ENCODE assay signal across 8 cellular contexts in the genomic region with DNA sequence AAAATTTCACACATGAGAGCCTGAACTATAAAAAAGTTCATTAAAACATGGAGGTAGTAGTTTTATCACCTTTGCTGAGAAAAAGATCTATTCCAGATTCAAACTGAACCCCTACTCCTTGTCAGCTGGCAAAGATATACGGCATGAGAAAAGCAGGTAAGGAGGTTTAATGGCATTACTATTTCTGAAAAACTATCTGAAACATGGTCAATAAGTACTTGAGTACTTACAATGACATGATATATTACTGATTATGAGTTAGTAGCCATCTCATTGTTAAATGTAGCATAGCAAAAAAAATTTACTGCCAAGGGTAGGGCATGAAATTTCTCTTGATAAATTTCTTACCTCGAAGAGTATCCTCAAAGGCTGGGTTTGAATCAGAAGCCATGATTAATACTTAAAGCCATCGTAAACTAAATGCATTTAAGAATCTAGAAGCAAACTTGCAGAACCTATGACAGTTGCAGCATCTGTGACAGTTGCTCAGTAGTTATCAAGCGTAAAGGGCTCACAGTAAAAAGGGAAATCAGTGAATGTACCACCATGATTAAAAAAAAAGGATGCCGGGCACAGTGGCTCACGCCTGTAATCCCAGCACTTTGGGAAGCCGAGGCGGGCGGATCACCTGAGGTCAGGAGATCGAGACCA. TPM values are rescaled to one million over a fixed set of nuclear protein-coding genes. Genes with fewer than 3 reads are reported as not detected.
DNase-seq lines count a peak whose midpoint lies in the region; ATAC-seq and TF ChIP-seq lines count a peak whose summit lies in the region.

No MANE protein-coding gene starts in this region.

- POLR2A ChIA-PET in IMR-90 (lab: Charles Lee; ENCODE audit: unreplicated experiment) = interaction anchor here (0.6 to 0.7 kb wide), 3 partner anchors 53 to 1143 kb away, joined by 6 to 14 read pairs (median 7); no protein-coding TSS in a partner anchor

- 0 out of 2 replicates have a peak, but pooled peaks cover 4% of the 10 kb centered on the region for H3K9me1 ChIP-seq in IMR-90 (ENCODE audit: insufficient read depth, low read length)

- no TSS peak for BruUV-seq in IMR-90 (replicated peaks; lab: Mats Ljungman, UMichigan)

- no peak for TF ChIP-seq RAD21 in IMR-90 (IDR thresholded peaks at IDR 0.05; ENCODE audit: low read length)

- H3K36me3 Mint-ChIP-seq in natural killer cell treated with Interleukin-12 subunit alpha and Interleukin-12 subunit beta and Interleukin-15 and Interleukin-18, amount 100 ng/mL, for 72 hours = peaks cover 15% of the 10 kb centered on the region

- intact Hi-C loops in IMR-90 (cut with micrococcal nuclease) = no loop called here

- no peak overlapping the region; a peak in 1 of 4 replicates for H4K8ac ChIP-seq in IMR-90 (ENCODE audit: low read depth in 2 of 2, low read length in 2 of 2)

- TF ChIP-seq CTCF in IMR-90 (conservative IDR thresholded peaks at IDR 0.05; ENCODE audit: low read depth, low read length) = no peak

- CTCF ChIA-PET in IMR-90 (lab: Yijun Ruan, JAX) = interaction anchor here (0.7 kb wide), 1 partner anchor 129 kb away, joined by 9 read pairs; no protein-coding TSS in a partner anchor

- H3K27me3 ChIP-seq in BLaER1 (no peaks in the 10 kb centered on the region), IMR-90 (ENCODE audit: control insufficient read depth, insufficient read depth, low read length) (no peaks in the 10 kb centered on the region)

- H3K36me3 ChIP-seq in BLaER1 (peaks cover 10% of the 10 kb centered on the region; the same call in 1 of the 2 replicates), IMR-90 (ENCODE audit: control insufficient read depth, insufficient read depth, low read length) (peaks cover 5% of the 10 kb centered on the region; the same call in 1 of the 2 replicates)

- H2AFZ ChIP-seq in IMR-90 (replicated peaks; ENCODE audit: low read length, poor library complexity) = no peak overlapping the region

- no peak overlapping the region for H2BK15ac ChIP-seq in IMR-90 (ENCODE audit: low read depth, low read length)

- H3K27ac ChIP-seq in BLaER1 (no peak overlapping the region), IMR-90 (ENCODE audit: insufficient read depth, low read length) (no peak overlapping the region)

- 59% methylated on average over 3 of the region's 10 CpGs; no CpG with 5 or more reads in 1 of the 2 experiments for WGBS in IMR-90 (ENCODE audit: extremely low coverage in 2 of 2, insufficient read length in 1 of 2), 2 experiments

- H3K4me1 ChIP-seq in BLaER1 (no peaks in the 10 kb centered on the region), IMR-90 (ENCODE audit: control insufficient read depth, insufficient read depth, low read length) (peaks cover 1% of the 10 kb centered on the region; the same call in 1 of the 2 replicates)

- no peak overlapping the region for H3K9ac ChIP-seq in BLaER1
- H3K9ac ChIP-seq in IMR-90 (ENCODE audit: low read depth, low read length) = no peak overlapping the region

- H3K14ac ChIP-seq in IMR-90 (replicated peaks; ENCODE audit: low read depth, low read length) = no peak overlapping the region

- H4K20me1 ChIP-seq in BLaER1 = no peaks in the 10 kb centered on the region
- H4K20me1 ChIP-seq in IMR-90 (ENCODE audit: insufficient read depth, low read length) = no peaks in the 10 kb centered on the region

- no peak overlapping the region for H2BK120ac ChIP-seq in IMR-90 (ENCODE audit: low read depth, low read length)

- no peak overlapping the region for H2AK5ac ChIP-seq in IMR-90 (ENCODE audit: low read depth, low read length)

- no peak overlapping the region for H3K18ac ChIP-seq in IMR-90 (ENCODE audit: low read depth, low read length)

- H3K9me3 ChIP-seq in BLaER1 = no peaks in the 10 kb centered on the region
- no peaks in the 10 kb centered on the region for H3K9me3 ChIP-seq in IMR-90 (ENCODE audit: control insufficient read depth, insufficient read depth, low read length)

- H3K4me2 ChIP-seq in BLaER1 = peak overlapping the region; percentile 26; the same call in 1 of the 2 replicates
- H3K4me2 ChIP-seq in IMR-90 (ENCODE audit: low read depth, low read length) = peak overlapping the region; percentile 39; the same call in 1 of the 2 replicates

- no peaks in the 10 kb centered on the region for H3K27me3 Mint-ChIP-seq in natural killer cell treated with Interleukin-12 subunit alpha and Interleukin-12 subunit beta and Interleukin-15 and Interleukin-18, amount 100 ng/mL, for 72 hours

- peak overlapping the region; percentile 82 for H3K4me3 Mint-ChIP-seq in natural killer cell treated with Interleukin-12 subunit alpha and Interleukin-12 subunit beta and Interleukin-15 and Interleukin-18, amount 100 ng/mL, for 72 hours

- dilution Hi-C loops in IMR-90 (cut with HindIII; ENCODE audit: low sequenced_read_pairs, unreplicated experiment) = no loop called here

- H2BK5ac ChIP-seq in IMR-90 (ENCODE audit: low read depth, low read length, poor library complexity, severe bottlenecking) = no peak overlapping the region

- H3K4me1 Mint-ChIP-seq in natural killer cell treated with Interleukin-12 subunit alpha and Interleukin-12 subunit beta and Interleukin-15 and Interleukin-18, amount 100 ng/mL, for 72 hours (ENCODE audit: low read depth in 2 of 2) = peaks cover 4 to 12% of the 10 kb centered on the region in 2 donors

- H2BK20ac ChIP-seq in IMR-90 (ENCODE audit: low read depth, low read length) = no peak overlapping the region

- in situ Hi-C loops in IMR-90 (cut with MboI; ENCODE audit: low sequenced_read_pairs) = no loop called here

- H2AK9ac ChIP-seq in IMR-90 (replicated peaks; ENCODE audit: low read depth, low read length, poor library complexity) = no peak overlapping the region

- H3K56ac ChIP-seq in IMR-90 (ENCODE audit: extremely low read depth, insufficient read depth, low read length) = peak overlapping the region; percentile 16; the same call in 1 of the 2 replicates

- H4K5ac ChIP-seq in IMR-90 (ENCODE audit: low read depth, low read length) = no peak overlapping the region

- peak overlapping the region; percentile 56 to 77 for H3K27ac Mint-ChIP-seq in natural killer cell treated with Interleukin-12 subunit alpha and Interleukin-12 subunit beta and Interleukin-15 and Interleukin-18, amount 100 ng/mL, for 72 hours

- peaks cover 6 to 21% of the 10 kb centered on the region in 2 experiments; a peak in 3 of 4 replicates for H3K79me1 ChIP-seq in IMR-90 (ENCODE audit: low read depth in 1 of 2, low read length in 2 of 2)

- ATAC-seq in IMR-90 (ENCODE audit: low read depth) (no peak), HG02981 (IDR thresholded peaks at IDR 0.05; ENCODE audit: unreplicated experiment) (no peak), HG03280 (IDR thresholded peaks at IDR 0.05; ENCODE audit: unreplicated experiment) (no peak)
- no peak for ATAC-seq in natural killer cell treated with Interleukin-12 subunit alpha and Interleukin-12 subunit beta and Interleukin-15 and Interleukin-18, amount 100 ng/mL, for 72 hours

- H3K4me3 ChIP-seq in BLaER1 (no peak overlapping the region), IMR-90 (ENCODE audit: insufficient read depth, low read depth, low read length) (peak overlapping the region; percentile 11; the same call in 1 of the 2 replicates)

- no peak overlapping the region for H3K4ac ChIP-seq in IMR-90 (ENCODE audit: low read depth, low read length)

- no peak for TF ChIP-seq POLR2A in IMR-90 (IDR thresholded peaks at IDR 0.05; ENCODE audit: low read depth, low read length)

- DNase-seq in IMR-90 (no peak), cerebellar cortex (ENCODE audit: low spot score) (peak; percentile 18), ureter (ENCODE audit: low spot score) (no peak)
- DNase-seq in natural killer cell treated with Interleukin-12 subunit alpha and Interleukin-12 subunit beta and Interleukin-15 and Interleukin-18, amount 100 ng/mL, for 72 hours (ENCODE audit: low spot score) = no peak
- DNase-seq in stimulated activated CD4-positive, alpha-beta T cell treated with anti-CD3 and anti-CD28 coated beads, Interleukin-4, amount 100 ng/mL, for 24 hours = no peak

- no peak overlapping the region for H4K91ac ChIP-seq in IMR-90 (ENCODE audit: insufficient read depth, low read depth, low read length)

- H3K23ac ChIP-seq in IMR-90 (ENCODE audit: low read depth, low read length) = no peak overlapping the region

- H3K9me3 Mint-ChIP-seq in natural killer cell treated with Interleukin-12 subunit alpha and Interleukin-12 subunit beta and Interleukin-15 and Interleukin-18, amount 100 ng/mL, for 72 hours = no peaks in the 10 kb centered on the region

TF ChIP-seq in IMR-90, 13 proteins besides CTCF, POLR2A, EP300 and RAD21 (continues in another document):
- no peak for TF ChIP-seq MXI1 (IDR thresholded peaks at IDR 0.05; ENCODE audit: borderline replicate concordance, low read depth, low read length)
- TF ChIP-seq SMC3 (IDR thresholded peaks at IDR 0.05; ENCODE audit: low read depth, low read length) = no peak
- no peak for TF ChIP-seq RFX5 (IDR thresholded peaks at IDR 0.05; ENCODE audit: low read depth, low read length)
- TF ChIP-seq MAZ (IDR thresholded peaks at IDR 0.05; ENCODE audit: borderline replicate concordance, low read depth, low read length) = no peak
- TF ChIP-seq NFE2L2 (IDR thresholded peaks at IDR 0.05; ENCODE audit: low read depth, low read length) = no peak
- TF ChIP-seq, protein P1, sequence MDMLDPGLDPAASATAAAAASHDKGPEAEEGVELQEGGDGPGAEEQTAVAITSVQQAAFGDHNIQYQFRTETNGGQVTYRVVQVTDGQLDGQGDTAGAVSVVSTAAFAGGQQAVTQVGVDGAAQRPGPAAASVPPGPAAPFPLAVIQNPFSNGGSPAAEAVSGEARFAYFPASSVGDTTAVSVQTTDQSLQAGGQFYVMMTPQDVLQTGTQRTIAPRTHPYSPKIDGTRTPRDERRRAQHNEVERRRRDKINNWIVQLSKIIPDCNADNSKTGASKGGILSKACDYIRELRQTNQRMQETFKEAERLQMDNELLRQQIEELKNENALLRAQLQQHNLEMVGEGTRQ (IDR thresholded peaks at IDR 0.05; ENCODE audit: low read depth, low read length) = no peak
- TF ChIP-seq CHD1 (IDR thresholded peaks at IDR 0.05; ENCODE audit: low read depth, low read length) = no peak
- no peak for TF ChIP-seq CEBPB (IDR thresholded peaks at IDR 0.05; ENCODE audit: low read depth, low read length)
- no peak for TF ChIP-seq MAFK (IDR thresholded peaks at IDR 0.05; ENCODE audit: low read depth, low read length)

RNA-seq across cellular contexts. Expression of a gene that starts 8.7 kb away (rescaled TPM):
- total RNA-seq in IMR-90 (2012; rRNA removed) (27.2 and 37.5 TPM in 2 replicates), ureter (20.7 TPM)
- 18.7 and 20.8 TPM in 2 replicates for polyA plus RNA-seq in IMR-90 (2012; rRNA removed)
- 7.6 and 12.2 TPM in 2 replicates for polyA plus RNA-seq in IMR-90 (2012; cell fraction: cytosol; rRNA removed)
- 4.0 and 9.1 TPM in 2 replicates for polyA plus RNA-seq in IMR-90 (2012; cell fraction: nucleus; rRNA removed; ENCODE audit: low replicate concordance)
- total RNA-seq in natural killer cell treated with Interleukin-12 subunit alpha and Interleukin-12 subunit beta and Interleukin-15 and Interleukin-18, amount 100 ng/mL, for 72 hours = 1 to 10 TPM; 6.0 to 6.9 TPM

RNA-seq across cellular contexts. Expression of a gene that starts 50.9 kb away (rescaled TPM):
- 5.0 and 7.2 TPM in 2 replicates for total RNA-seq in IMR-90 (2012; rRNA removed)
- polyA plus RNA-seq in IMR-90 (2012; rRNA removed) = 2.6 and 3.6 TPM in 2 replicates
- 0.88 and 1.2 TPM in 2 replicates for polyA plus RNA-seq in IMR-90 (2012; cell fraction: cytosol; rRNA removed)
- 0.77 and 3.6 TPM in 2 replicates for polyA plus RNA-seq in IMR-90 (2012; cell fraction: nucleus; rRNA removed; ENCODE audit: low replicate concordance)
- total RNA-seq in natural killer cell treated with Interleukin-12 subunit alpha and Interleukin-12 subunit beta and Interleukin-15 and Interleukin-18, amount 100 ng/mL, for 72 hours = 1 to 10 TPM in 1 of 2 donors, under 1 TPM in 1; 0.43 to 2.2 TPM
- 6.0 TPM for total RNA-seq in ureter
